ENCODE assay signal across 2 cellular contexts in the genomic region with DNA sequence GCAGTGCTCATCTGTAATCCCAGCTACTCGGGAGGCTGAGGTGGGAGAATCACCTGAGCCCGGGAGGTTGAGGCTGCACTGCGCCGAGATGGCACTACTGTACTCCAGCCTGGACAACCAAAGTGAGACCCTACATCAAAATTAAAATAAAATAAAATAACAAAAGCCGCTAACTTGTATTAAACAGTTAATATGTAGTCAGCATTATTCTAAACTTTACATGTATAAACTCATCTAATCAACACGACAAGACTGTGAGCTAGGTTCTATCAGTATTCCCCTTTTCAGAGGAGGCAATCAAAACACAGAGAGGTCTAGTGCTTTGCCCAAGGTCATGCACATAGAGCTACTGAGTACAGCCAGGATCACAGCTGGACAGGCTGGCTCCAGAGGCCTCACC.
TF ChIP-seq lines count a peak whose summit lies in the region.

No MANE protein-coding gene starts in this region.

TF ChIP-seq in HepG2, 621 proteins besides CTCF, POLR2A, EP300 and RAD21:
- 0 out of 2 replicates have a peak, but pooled peaks have one; percentile 3 for TF ChIP-seq MAFF (IDR thresholded peaks at IDR 0.05; ENCODE audit: low read depth, low read length)
- TF ChIP-seq NONO (IDR thresholded peaks at IDR 0.05) = no peak
- TF ChIP-seq NONO (CRISPR knock-in tag; conservative IDR thresholded peaks at IDR 0.05) = no peak
- peak in 1 of 2 experiments; percentile 35; a peak in 1 of 4 replicates for TF ChIP-seq MAFK (conservative IDR thresholded peaks at IDR 0.05 in 1 of 2, IDR thresholded peaks at IDR 0.05 in 1 of 2; ENCODE audit: low read length in 2 of 2)
- TF ChIP-seq ZNF674 (CRISPR knock-in tag; IDR thresholded peaks at IDR 0.05; ENCODE audit: low read depth) = no peak

TF ChIP-seq in K562, 482 proteins besides CTCF, POLR2A, EP300 and RAD21:
- TF ChIP-seq ELF1 (tag; IDR thresholded peaks at IDR 0.05) = no peak
- TF ChIP-seq PTTG1 (tag; IDR thresholded peaks at IDR 0.05; ENCODE audit: low read depth) = no peak
- TF ChIP-seq ZBTB33 (CRISPR knock-in tag; IDR thresholded peaks at IDR 0.05) = no peak
- no peak for TF ChIP-seq TCF7 (IDR thresholded peaks at IDR 0.05; ENCODE audit: borderline replicate concordance)
- TF ChIP-seq HEY1 (CRISPR knock-in tag; IDR thresholded peaks at IDR 0.05; ENCODE audit: borderline replicate concordance) = no peak
- TF ChIP-seq ZNF316 (IDR thresholded peaks at IDR 0.05) = peak; percentile 80
- no peak for TF ChIP-seq TCF15 (CRISPR knock-in tag; IDR thresholded peaks at IDR 0.05)
- no peak for TF ChIP-seq TCF3 (CRISPR knock-in tag; IDR thresholded peaks at IDR 0.05)
- no peak for TF ChIP-seq SREBF2 (CRISPR knock-in tag; IDR thresholded peaks at IDR 0.05)
- no peak for TF ChIP-seq MCM5 (IDR thresholded peaks at IDR 0.05; ENCODE audit: low read depth)
- no peak for TF ChIP-seq NONO (IDR thresholded peaks at IDR 0.05; ENCODE audit: low read depth in 2 of 2, low read length in 1 of 2)
- TF ChIP-seq RBM25 (IDR thresholded peaks at IDR 0.05; ENCODE audit: low read depth, low read length, severe bottlenecking) = no peak
- TF ChIP-seq RNF2 (IDR thresholded peaks at IDR 0.05) = no peak
- TF ChIP-seq C11orf30 (IDR thresholded peaks at IDR 0.05; ENCODE audit: low read depth) = peak; percentile 67; the same call in 1 of the 2 replicates
- TF ChIP-seq ZFX (CRISPR knock-in tag; IDR thresholded peaks at IDR 0.05) = no peak
- no peak for TF ChIP-seq KAT2B (IDR thresholded peaks at IDR 0.05; ENCODE audit: low read depth, low read length)
- TF ChIP-seq ZNF445 (CRISPR knock-in tag; IDR thresholded peaks at IDR 0.05; ENCODE audit: low read depth) = no peak
- no peak for TF ChIP-seq ZNF449 (CRISPR knock-in tag; IDR thresholded peaks at IDR 0.05)
- no peak for TF ChIP-seq ARID3B (CRISPR knock-in tag; IDR thresholded peaks at IDR 0.05; ENCODE audit: borderline replicate concordance)
- no peak for TF ChIP-seq KDM1A (IDR thresholded peaks at IDR 0.05)
- TF ChIP-seq ZNF695 (CRISPR knock-in tag; IDR thresholded peaks at IDR 0.05) = no peak
- TF ChIP-seq ATF3 (IDR thresholded peaks at IDR 0.05) = no peak
- TF ChIP-seq ATF3 (CRISPR knock-in tag; conservative IDR thresholded peaks at IDR 0.05) = no peak
- TF ChIP-seq, protein P1, sequence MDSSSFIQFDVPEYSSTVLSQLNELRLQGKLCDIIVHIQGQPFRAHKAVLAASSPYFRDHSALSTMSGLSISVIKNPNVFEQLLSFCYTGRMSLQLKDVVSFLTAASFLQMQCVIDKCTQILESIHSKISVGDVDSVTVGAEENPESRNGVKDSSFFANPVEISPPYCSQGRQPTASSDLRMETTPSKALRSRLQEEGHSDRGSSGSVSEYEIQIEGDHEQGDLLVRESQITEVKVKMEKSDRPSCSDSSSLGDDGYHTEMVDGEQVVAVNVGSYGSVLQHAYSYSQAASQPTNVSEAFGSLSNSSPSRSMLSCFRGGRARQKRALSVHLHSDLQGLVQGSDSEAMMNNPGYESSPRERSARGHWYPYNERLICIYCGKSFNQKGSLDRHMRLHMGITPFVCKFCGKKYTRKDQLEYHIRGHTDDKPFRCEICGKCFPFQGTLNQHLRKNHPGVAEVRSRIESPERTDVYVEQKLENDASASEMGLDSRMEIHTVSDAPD (CRISPR knock-in tag; IDR thresholded peaks at IDR 0.05) = no peak
- TF ChIP-seq EWSR1 (IDR thresholded peaks at IDR 0.05; ENCODE audit: borderline replicate concordance, low read depth, partially characterized antibody) = no peak
- TF ChIP-seq MAFG (tag; conservative IDR thresholded peaks at IDR 0.05) = peak; percentile 27; the same call in 1 of the 2 replicates
